17 cellular contexts compared by ENCODE assay signal in the genomic region with DNA sequence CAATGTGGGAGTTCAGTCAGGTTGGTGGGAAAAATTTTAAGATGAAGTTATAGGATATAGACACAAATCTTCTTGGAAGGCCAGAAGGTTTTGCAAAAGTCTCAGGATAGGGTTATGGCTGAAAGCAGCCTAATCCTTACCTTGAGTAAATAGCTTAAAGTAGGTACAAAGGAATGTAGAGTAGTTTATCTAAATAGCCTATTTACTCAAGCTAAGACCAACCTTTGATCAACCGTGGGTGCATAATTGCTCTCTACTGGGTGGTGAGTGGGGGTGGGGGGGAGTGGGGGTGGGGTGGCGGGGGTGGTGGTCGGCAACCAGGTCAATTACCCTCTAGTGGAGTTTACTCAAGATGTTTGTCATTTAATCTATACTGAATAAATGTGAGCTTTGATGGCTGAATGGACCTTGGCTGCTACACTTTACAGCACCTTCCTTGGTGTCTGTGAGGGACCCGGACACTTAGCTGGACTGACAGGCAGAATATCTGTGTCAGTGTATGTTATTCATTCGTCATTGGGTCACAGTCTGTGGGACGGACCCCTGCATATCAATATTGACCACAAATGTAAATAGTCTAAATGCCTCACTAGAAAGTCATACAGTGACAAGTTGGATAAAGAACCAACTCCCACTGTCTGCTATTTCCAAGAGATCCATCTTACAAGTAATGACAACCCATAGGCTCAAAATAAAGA.
"Had no signal": no experiment of that assay in that cellular context is flagged by ENCODE, and none has a peak within 500 bp of the region (broad histone marks: within the 10 kb centered on the region; RNA-seq: fewer than 3 reads in every experiment).

No MANE protein-coding gene starts in this region.

- H3K36me3 Mint-ChIP-seq: neural progenitor cell had no signal

- H3K4me1 Mint-ChIP-seq: activated CD4-positive, alpha-beta T cell treated with anti-CD3 and anti-CD28 coated beads, Interleukin-2, amount 10 ng/mL, durations not matched to agents 24 days and 14 days; neural progenitor cell; T-helper 17 cell had no signal

- H3K27ac ChIP-seq: gastroesophageal sphincter, neural progenitor cell, ovary, sigmoid colon, stomach, testis, upper lobe of right lung had no signal

- H3K4me1 ChIP-seq: gastroesophageal sphincter, sigmoid colon, stomach, testis, upper lobe of right lung had no signal

- H3K9ac ChIP-seq: neural progenitor cell had no signal

- H3K27ac Mint-ChIP-seq: activated CD4-positive, alpha-beta T cell treated with anti-CD3 and anti-CD28 coated beads, Interleukin-2, amount 10 ng/mL, durations not matched to agents 24 days and 14 days; activated T-helper 1 cell treated with anti-CD3 and anti-CD28 coated beads, Interleukin-12 subunit alpha, Interleukin-12 subunit beta, Interleukin-2, Interleukin-4 antibody, amounts not matched to agents 30 ng/mL and 10 ng/mL and 1 ng/mL, durations not matched to agents 14 hours and 24 hours and 36 hours; neural progenitor cell; T-helper 17 cell had no signal

- H3K27me3 Mint-ChIP-seq: activated CD4-positive, alpha-beta T cell treated with anti-CD3 and anti-CD28 coated beads, Interleukin-2, amount 10 ng/mL, durations not matched to agents 24 days and 14 days; T-helper 17 cell had no signal

- H3K27me3 ChIP-seq: gastroesophageal sphincter, neural progenitor cell, ovary, sigmoid colon, stomach, testis, upper lobe of right lung had no signal

- H3K9me3 ChIP-seq: gastroesophageal sphincter, ovary, stomach, testis, upper lobe of right lung had no signal

- H2AFZ ChIP-seq: neural progenitor cell had no signal

- H3K4me3 ChIP-seq: gastroesophageal sphincter, neural progenitor cell, ovary, sigmoid colon, stomach, testis, upper lobe of right lung had no signal

- H3K36me3 ChIP-seq: gastroesophageal sphincter, neural progenitor cell, ovary, sigmoid colon, stomach, upper lobe of right lung had no signal

- DNase-seq: activated CD4-positive, alpha-beta T cell treated with anti-CD3 and anti-CD28 coated beads, Interleukin-2, amount 10 ng/mL, durations not matched to agents 24 days and 14 days; activated CD8-positive, alpha-beta memory T cell treated with anti-CD3 and anti-CD28 coated beads for 24 hours; activated naive CD4-positive, alpha-beta T cell; anterior cingulate cortex; dermis blood vessel endothelial cell; kidney glomerular epithelial cell; ovary; sigmoid colon; stimulated activated CD4-positive, alpha-beta T cell treated with anti-CD3 and anti-CD28 coated beads, Interleukin-1b, Interleukin-23, amount 100 ng/mL, for 48 hours; stomach; T-helper 17 cell; testis; upper lobe of right lung had no signal

- H3K4me2 ChIP-seq: neural progenitor cell had no signal

- H3K4me3 Mint-ChIP-seq: activated CD4-positive, alpha-beta T cell treated with anti-CD3 and anti-CD28 coated beads, Interleukin-2, amount 10 ng/mL, durations not matched to agents 24 days and 14 days; activated T-helper 1 cell treated with anti-CD3 and anti-CD28 coated beads, Interleukin-12 subunit alpha, Interleukin-12 subunit beta, Interleukin-2, Interleukin-4 antibody, amounts not matched to agents 30 ng/mL and 10 ng/mL and 1 ng/mL, durations not matched to agents 14 hours and 24 hours and 36 hours; neural progenitor cell; T-helper 17 cell had no signal

- FAIRE-seq: bronchial epithelial cell had no signal

- ATAC-seq: gastroesophageal sphincter, T-helper 17 cell, upper lobe of right lung had no signal
